1 cellular context compared by ENCODE assay signal in the genomic region with DNA sequence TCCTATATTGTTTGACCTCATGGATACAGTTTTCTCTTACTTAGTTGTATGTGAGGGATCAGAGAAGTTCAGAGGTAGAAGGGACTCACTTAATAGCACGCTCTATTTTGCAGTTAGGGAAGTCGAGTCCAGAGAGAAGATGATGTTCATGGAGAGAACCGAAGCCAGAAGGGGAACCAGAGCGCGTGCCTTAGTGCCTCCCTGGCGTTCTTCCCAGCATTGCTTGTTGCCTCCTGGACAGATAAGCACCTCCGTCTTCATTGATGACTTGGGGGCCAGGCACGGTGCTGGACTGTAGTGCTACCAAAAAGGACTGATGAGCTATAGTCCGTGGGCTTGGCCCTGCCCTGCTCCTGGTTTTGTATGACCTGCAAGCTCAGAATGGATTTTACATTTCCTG.
TF ChIP-seq lines count a peak whose summit lies in the region.

No MANE protein-coding gene starts in this region.

TF ChIP-seq in GM23338, 12 proteins besides CTCF, POLR2A, EP300 and RAD21 (continued from another document):
- TF ChIP-seq, protein P1, sequence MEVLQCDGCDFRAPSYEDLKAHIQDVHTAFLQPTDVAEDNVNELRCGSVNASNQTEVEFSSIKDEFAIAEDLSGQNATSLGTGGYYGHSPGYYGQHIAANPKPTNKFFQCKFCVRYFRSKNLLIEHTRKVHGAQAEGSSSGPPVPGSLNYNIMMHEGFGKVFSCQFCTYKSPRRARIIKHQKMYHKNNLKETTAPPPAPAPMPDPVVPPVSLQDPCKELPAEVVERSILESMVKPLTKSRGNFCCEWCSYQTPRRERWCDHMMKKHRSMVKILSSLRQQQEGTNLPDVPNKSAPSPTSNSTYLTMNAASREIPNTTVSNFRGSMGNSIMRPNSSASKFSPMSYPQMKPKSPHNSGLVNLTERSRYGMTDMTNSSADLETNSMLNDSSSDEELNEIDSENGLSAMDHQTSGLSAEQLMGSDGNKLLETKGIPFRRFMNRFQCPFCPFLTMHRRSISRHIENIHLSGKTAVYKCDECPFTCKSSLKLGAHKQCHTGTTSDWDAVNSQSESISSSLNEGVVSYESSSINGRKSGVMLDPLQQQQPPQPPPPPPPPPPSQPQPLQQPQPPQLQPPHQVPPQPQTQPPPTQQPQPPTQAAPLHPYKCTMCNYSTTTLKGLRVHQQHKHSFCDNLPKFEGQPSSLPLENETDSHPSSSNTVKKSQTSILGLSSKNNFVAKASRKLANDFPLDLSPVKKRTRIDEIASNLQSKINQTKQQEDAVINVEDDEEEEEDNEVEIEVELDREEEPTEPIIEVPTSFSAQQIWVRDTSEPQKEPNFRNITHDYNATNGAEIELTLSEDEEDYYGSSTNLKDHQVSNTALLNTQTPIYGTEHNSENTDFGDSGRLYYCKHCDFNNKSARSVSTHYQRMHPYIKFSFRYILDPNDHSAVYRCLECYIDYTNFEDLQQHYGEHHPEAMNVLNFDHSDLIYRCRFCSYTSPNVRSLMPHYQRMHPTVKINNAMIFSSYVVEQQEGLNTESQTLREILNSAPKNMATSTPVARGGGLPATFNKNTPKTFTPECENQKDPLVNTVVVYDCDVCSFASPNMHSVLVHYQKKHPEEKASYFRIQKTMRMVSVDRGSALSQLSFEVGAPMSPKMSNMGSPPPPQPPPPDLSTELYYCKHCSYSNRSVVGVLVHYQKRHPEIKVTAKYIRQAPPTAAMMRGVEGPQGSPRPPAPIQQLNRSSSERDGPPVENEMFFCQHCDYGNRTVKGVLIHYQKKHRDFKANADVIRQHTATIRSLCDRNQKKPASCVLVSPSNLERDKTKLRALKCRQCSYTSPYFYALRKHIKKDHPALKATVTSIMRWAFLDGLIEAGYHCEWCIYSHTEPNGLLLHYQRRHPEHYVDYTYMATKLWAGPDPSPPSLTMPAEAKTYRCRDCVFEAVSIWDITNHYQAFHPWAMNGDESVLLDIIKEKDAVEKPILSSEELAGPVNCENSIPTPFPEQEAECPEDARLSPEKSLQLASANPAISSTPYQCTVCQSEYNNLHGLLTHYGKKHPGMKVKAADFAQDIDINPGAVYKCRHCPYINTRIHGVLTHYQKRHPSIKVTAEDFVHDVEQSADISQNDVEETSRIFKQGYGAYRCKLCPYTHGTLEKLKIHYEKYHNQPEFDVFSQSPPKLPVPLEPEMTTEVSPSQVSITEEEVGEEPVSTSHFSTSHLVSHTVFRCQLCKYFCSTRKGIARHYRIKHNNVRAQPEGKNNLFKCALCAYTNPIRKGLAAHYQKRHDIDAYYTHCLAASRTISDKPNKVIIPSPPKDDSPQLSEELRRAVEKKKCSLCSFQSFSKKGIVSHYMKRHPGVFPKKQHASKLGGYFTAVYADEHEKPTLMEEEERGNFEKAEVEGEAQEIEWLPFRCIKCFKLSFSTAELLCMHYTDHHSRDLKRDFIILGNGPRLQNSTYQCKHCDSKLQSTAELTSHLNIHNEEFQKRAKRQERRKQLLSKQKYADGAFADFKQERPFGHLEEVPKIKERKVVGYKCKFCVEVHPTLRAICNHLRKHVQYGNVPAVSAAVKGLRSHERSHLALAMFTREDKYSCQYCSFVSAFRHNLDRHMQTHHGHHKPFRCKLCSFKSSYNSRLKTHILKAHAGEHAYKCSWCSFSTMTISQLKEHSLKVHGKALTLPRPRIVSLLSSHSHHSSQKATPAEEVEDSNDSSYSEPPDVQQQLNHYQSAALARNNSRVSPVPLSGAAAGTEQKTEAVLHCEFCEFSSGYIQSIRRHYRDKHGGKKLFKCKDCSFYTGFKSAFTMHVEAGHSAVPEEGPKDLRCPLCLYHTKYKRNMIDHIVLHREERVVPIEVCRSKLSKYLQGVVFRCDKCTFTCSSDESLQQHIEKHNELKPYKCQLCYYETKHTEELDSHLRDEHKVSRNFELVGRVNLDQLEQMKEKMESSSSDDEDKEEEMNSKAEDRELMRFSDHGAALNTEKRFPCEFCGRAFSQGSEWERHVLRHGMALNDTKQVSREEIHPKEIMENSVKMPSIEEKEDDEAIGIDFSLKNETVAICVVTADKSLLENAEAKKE (CRISPR knock-in tag; IDR thresholded peaks at IDR 0.05) = no peak
- TF ChIP-seq CREB1 (CRISPR knock-in tag; IDR thresholded peaks at IDR 0.05; ENCODE audit: low read depth) (no peak), ZNF331 (CRISPR knock-in tag; IDR thresholded peaks at IDR 0.05; ENCODE audit: low read depth) (no peak), ZNF114 (CRISPR knock-in tag; IDR thresholded peaks at IDR 0.05) (no peak), JUNB (IDR thresholded peaks at IDR 0.05; ENCODE audit: unreplicated experiment) (no peak)
- TF ChIP-seq, protein P2, sequence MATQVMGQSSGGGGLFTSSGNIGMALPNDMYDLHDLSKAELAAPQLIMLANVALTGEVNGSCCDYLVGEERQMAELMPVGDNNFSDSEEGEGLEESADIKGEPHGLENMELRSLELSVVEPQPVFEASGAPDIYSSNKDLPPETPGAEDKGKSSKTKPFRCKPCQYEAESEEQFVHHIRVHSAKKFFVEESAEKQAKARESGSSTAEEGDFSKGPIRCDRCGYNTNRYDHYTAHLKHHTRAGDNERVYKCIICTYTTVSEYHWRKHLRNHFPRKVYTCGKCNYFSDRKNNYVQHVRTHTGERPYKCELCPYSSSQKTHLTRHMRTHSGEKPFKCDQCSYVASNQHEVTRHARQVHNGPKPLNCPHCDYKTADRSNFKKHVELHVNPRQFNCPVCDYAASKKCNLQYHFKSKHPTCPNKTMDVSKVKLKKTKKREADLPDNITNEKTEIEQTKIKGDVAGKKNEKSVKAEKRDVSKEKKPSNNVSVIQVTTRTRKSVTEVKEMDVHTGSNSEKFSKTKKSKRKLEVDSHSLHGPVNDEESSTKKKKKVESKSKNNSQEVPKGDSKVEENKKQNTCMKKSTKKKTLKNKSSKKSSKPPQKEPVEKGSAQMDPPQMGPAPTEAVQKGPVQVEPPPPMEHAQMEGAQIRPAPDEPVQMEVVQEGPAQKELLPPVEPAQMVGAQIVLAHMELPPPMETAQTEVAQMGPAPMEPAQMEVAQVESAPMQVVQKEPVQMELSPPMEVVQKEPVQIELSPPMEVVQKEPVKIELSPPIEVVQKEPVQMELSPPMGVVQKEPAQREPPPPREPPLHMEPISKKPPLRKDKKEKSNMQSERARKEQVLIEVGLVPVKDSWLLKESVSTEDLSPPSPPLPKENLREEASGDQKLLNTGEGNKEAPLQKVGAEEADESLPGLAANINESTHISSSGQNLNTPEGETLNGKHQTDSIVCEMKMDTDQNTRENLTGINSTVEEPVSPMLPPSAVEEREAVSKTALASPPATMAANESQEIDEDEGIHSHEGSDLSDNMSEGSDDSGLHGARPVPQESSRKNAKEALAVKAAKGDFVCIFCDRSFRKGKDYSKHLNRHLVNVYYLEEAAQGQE (IDR thresholded peaks at IDR 0.05; ENCODE audit: unreplicated experiment) = no peak
